1 cellular context compared by ENCODE assay signal in genomic region chr1:1281533-1282321, GRCh38.
TF ChIP-seq lines count a peak whose summit lies in the region.

No MANE protein-coding gene starts in this region.

TF ChIP-seq in HepG2, 621 proteins besides CTCF, POLR2A, EP300 and RAD21 (continued from another document and continues in another):
- TF ChIP-seq RERE (CRISPR knock-in tag; IDR thresholded peaks at IDR 0.05; ENCODE audit: low read depth) (no peak), MYNN (CRISPR knock-in tag; IDR thresholded peaks at IDR 0.05; ENCODE audit: low read depth) (no peak), ZNF598 (CRISPR knock-in tag; IDR thresholded peaks at IDR 0.05; ENCODE audit: borderline replicate concordance) (no peak), RARG (CRISPR knock-in tag; IDR thresholded peaks at IDR 0.05; ENCODE audit: low read depth) (no peak), MIER3 (CRISPR knock-in tag; IDR thresholded peaks at IDR 0.05; ENCODE audit: borderline replicate concordance) (no peak), ZNF678 (CRISPR knock-in tag; IDR thresholded peaks at IDR 0.05) (no peak), PPARG (CRISPR knock-in tag; conservative IDR thresholded peaks at IDR 0.05) (peak; percentile 56; the same call in 1 of the 2 replicates), ZNF276 (CRISPR knock-in tag; IDR thresholded peaks at IDR 0.05; ENCODE audit: low read depth) (peak; percentile 40; the same call in 1 of the 2 replicates), SMAD1 (CRISPR knock-in tag; IDR thresholded peaks at IDR 0.05; ENCODE audit: borderline replicate concordance, low read depth) (no peak), CC2D1A (CRISPR knock-in tag; IDR thresholded peaks at IDR 0.05) (no peak), SNAPC4 (CRISPR knock-in tag; IDR thresholded peaks at IDR 0.05) (no peak), REPIN1 (CRISPR knock-in tag; IDR thresholded peaks at IDR 0.05; ENCODE audit: borderline replicate concordance, low read depth) (peak; percentile 72; the same call in 1 of the 2 replicates), ZBTB21 (CRISPR knock-in tag; IDR thresholded peaks at IDR 0.05) (peak; percentile 65), SETDB1 (CRISPR knock-in tag; IDR thresholded peaks at IDR 0.05; ENCODE audit: borderline replicate concordance) (no peak), ZNF530 (CRISPR knock-in tag; IDR thresholded peaks at IDR 0.05; ENCODE audit: low read depth) (no peak), SMARCC2 (IDR thresholded peaks at IDR 0.05) (no peak), RFXAP (CRISPR knock-in tag; IDR thresholded peaks at IDR 0.05; ENCODE audit: borderline replicate concordance) (no peak), TERF1 (CRISPR knock-in tag; IDR thresholded peaks at IDR 0.05) (no peak), RELA (CRISPR knock-in tag; IDR thresholded peaks at IDR 0.05) (0 out of 2 replicates have a peak, but pooled peaks have one; percentile 19), ZNF350 (CRISPR knock-in tag; IDR thresholded peaks at IDR 0.05; ENCODE audit: borderline replicate concordance, low read depth) (no peak; the same call in 1 of the 2 replicates), ZNF496 (CRISPR knock-in tag; IDR thresholded peaks at IDR 0.05; ENCODE audit: insufficient replicate concordance) (no peak), THAP7 (CRISPR knock-in tag; IDR thresholded peaks at IDR 0.05) (peak; percentile 84; the same call in 1 of the 2 replicates), ZNF615 (CRISPR knock-in tag; IDR thresholded peaks at IDR 0.05; ENCODE audit: borderline replicate concordance) (no peak), GRHL1 (CRISPR knock-in tag; conservative IDR thresholded peaks at IDR 0.05) (no peak), NFYC (CRISPR knock-in tag; IDR thresholded peaks at IDR 0.05) (no peak), NFE2 (CRISPR knock-in tag; IDR thresholded peaks at IDR 0.05) (no peak), TFAP4 (IDR thresholded peaks at IDR 0.05; ENCODE audit: borderline replicate concordance, low read depth) (peak; percentile 50; the same call in 1 of the 2 replicates), ZNF282 (IDR thresholded peaks at IDR 0.05; ENCODE audit: partially characterized antibody) (no peak), SIN3B (IDR thresholded peaks at IDR 0.05; ENCODE audit: low read length) (no peak), E2F2 (CRISPR knock-in tag; IDR thresholded peaks at IDR 0.05; ENCODE audit: borderline replicate concordance) (no peak), SSRP1 (CRISPR knock-in tag; IDR thresholded peaks at IDR 0.05) (no peak), RBAK (CRISPR knock-in tag; IDR thresholded peaks at IDR 0.05) (0 out of 2 replicates have a peak, but pooled peaks have one; percentile 33), SRSF9 (IDR thresholded peaks at IDR 0.05; ENCODE audit: borderline replicate concordance, insufficient read depth, low read depth, low read length, poor library complexity, severe bottlenecking) (no peak), ZBTB2 (CRISPR knock-in tag; IDR thresholded peaks at IDR 0.05; ENCODE audit: low read depth) (no peak), NBN (conservative IDR thresholded peaks at IDR 0.05) (no peak), TP53 (CRISPR knock-in tag; conservative IDR thresholded peaks at IDR 0.05) (no peak), CREBL2 (CRISPR knock-in tag; IDR thresholded peaks at IDR 0.05; ENCODE audit: borderline replicate concordance) (no peak), EED (CRISPR knock-in tag; IDR thresholded peaks at IDR 0.05) (peak; percentile 93), KAT7 (CRISPR knock-in tag; IDR thresholded peaks at IDR 0.05; ENCODE audit: borderline replicate concordance) (no peak), RXRB (CRISPR knock-in tag; IDR thresholded peaks at IDR 0.05; ENCODE audit: borderline replicate concordance) (peak; percentile 54; the same call in 1 of the 2 replicates), ATF3 (CRISPR knock-in tag; IDR thresholded peaks at IDR 0.05) (no peak), ZNF224 (CRISPR knock-in tag; IDR thresholded peaks at IDR 0.05) (0 out of 2 replicates have a peak, but pooled peaks have one; percentile 24)
